ENCODE assay signal across 25 cellular contexts in genomic region chr22:27507066-27507715, GRCh38.
DNase-seq lines count a peak whose midpoint lies in the region; ATAC-seq lines count a peak whose summit lies in the region.
"Had no signal": no experiment of that assay in that cellular context is flagged by ENCODE, and none has a peak within 500 bp of the region (broad histone marks: within the 10 kb centered on the region; RNA-seq: fewer than 3 reads in every experiment).

No MANE protein-coding gene starts in this region.

- DNase-seq in AG08395 (ENCODE audit: low spot score) (peak; percentile 18), M059J (ENCODE audit: low read depth) (peak; percentile 22), dermis microvascular lymphatic vessel endothelial cell (ENCODE audit: low read depth in 2 of 2) (peak; percentile 34 to 95), medulla oblongata (ENCODE audit: extremely low spot score) (peak; percentile 9), NCI-H524 treated with DMSO at 0.1 percent for 48 hours (lab: John Stamatoyannopoulos, UW) (no peak), mesenteric fat pad (ENCODE audit: low spot score) (no peak), kidney glomerular epithelial cell (lab: John Stamatoyannopoulos, UW) (no peak)
- DNase-seq: activated CD4-positive, alpha-beta T cell treated with anti-CD3 and anti-CD28 coated beads, Interleukin-2, amount 50 U/mL, for 1 hour; activated CD4-positive, CD25-positive, alpha-beta regulatory T cell; activated effector memory CD4-positive, alpha-beta T cell treated with anti-CD3 and anti-CD28 coated beads, Interleukin-2, amount 50 U/mL, for 16 hours; activated T-cell treated with anti-CD3 and anti-CD28 coated beads, Interleukin-2, amount 50 U/mL, for 24 hours; CD4-positive, alpha-beta memory T cell; cortex of kidney; foreskin melanocyte; KG1; left cardiac atrium; NCI-H2081; NCI-H2227 treated with DMSO at 0.1 percent for 48 hours; spleen; stimulated activated CD4-positive, alpha-beta T cell treated with anti-CD3 and anti-CD28 coated beads, Interleukin-2, amount 100 ng/mL, for 24 hours; stimulated activated CD8-positive, alpha-beta memory T cell treated with anti-CD3 and anti-CD28 coated beads, Interleukin-4, amount 100 ng/mL, for 48 hours; T-cell had no signal

- ATAC-seq in HG02840 (IDR thresholded peaks at IDR 0.05; ENCODE audit: low FRiP score, unreplicated experiment) = no peak
- ATAC-seq: A549, GM23338, T-cell had no signal

Comparison
In these comparisons a context has a peak if more than half of its experiments do, and no peak if none do; other contexts are left out.
1. DNase-seq: peak in AG08395 (single experiment), M059J (single experiment), dermis microvascular lymphatic vessel endothelial cell (2 of 2) and medulla oblongata (single experiment); none in NCI-H524 treated with DMSO at 0.1 percent for 48 hours (single experiment), mesenteric fat pad (single experiment) and kidney glomerular epithelial cell (single experiment).